28 cellular contexts compared by ENCODE assay signal in genomic region chr22:49423125-49423650, GRCh38.
"Had no signal": no experiment of that assay in that cellular context is flagged by ENCODE, and none has a peak within 500 bp of the region (broad histone marks: within the 10 kb centered on the region; RNA-seq: fewer than 3 reads in every experiment).

No MANE protein-coding gene starts in this region.

- H3K4me1 ChIP-seq: adrenal gland had no signal

- H3K4me2 ChIP-seq: PC-9 had no signal

- H3K27ac ChIP-seq: adrenal gland, PC-9 had no signal

- H3K27me3 ChIP-seq: adrenal gland had no signal

- H3K36me3 ChIP-seq: adrenal gland had no signal

- ATAC-seq: activated CD8-positive, alpha-beta memory T cell treated with anti-CD3 and anti-CD28 coated beads, Interleukin-2, amount 10 ng/mL, durations not matched to agents 7 days and 5 days; activated T-helper 17 cell treated with anti-CD3 and anti-CD28 coated beads, Interleukin-2, amount 50 U/mL, for 72 hours; T-helper 17 cell; WTC11 had no signal

- DNase-seq: activated CD4-positive, alpha-beta T cell treated with anti-CD3 and anti-CD28 coated beads for 48 hours; activated CD4-positive, alpha-beta T cell treated with anti-CD3 and anti-CD28 coated beads, Interleukin-2, amount 50 U/mL, for 4 hours; activated CD4-positive, CD25-positive, alpha-beta regulatory T cell treated with anti-CD3 and anti-CD28 coated beads, Interleukin-2, amount 50 U/mL, for 72 hours; activated CD8-positive, alpha-beta memory T cell treated with anti-CD3 and anti-CD28 coated beads, Interleukin-2, amount 10 ng/mL, durations not matched to agents 7 days and 5 days; activated naive CD4-positive, alpha-beta T cell treated with anti-CD3 and anti-CD28 coated beads, Interleukin-2, amount 50 U/mL, for 16 hours; activated naive CD8-positive, alpha-beta T cell treated with anti-CD3 and anti-CD28 coated beads, Interleukin-2, amount 10 ng/mL, durations not matched to agents 7 days and 5 days; activated T-cell treated with anti-CD3 and anti-CD28 coated beads for 4 hours; activated T-cell treated with anti-CD3 and anti-CD28 coated beads, Interleukin-2, amount 50 U/mL, for 48 hours; anterior cingulate cortex; caudate nucleus; IMR-90; KBM-7; MV-4-11; NCI-H1092 treated with DMSO at 0.1 percent for 48 hours; NCI-H1417 treated with DMSO at 0.1 percent for 48 hours; NCI-H1694; NCI-H2029; NCI-H2107; NCI-H226; NCI-H526 treated with DMSO at 0.1 percent for 48 hours; NCI-H82; PC-9; SIG-M5; T-helper 17 cell; T-helper 9 cell had no signal

- H2AFZ ChIP-seq: PC-9 had no signal

- H3K9me3 ChIP-seq: adrenal gland had no signal

- H3K4me3 ChIP-seq: adrenal gland, PC-9 had no signal
